18 cellular contexts compared by ENCODE assay signal in the genomic region with DNA sequence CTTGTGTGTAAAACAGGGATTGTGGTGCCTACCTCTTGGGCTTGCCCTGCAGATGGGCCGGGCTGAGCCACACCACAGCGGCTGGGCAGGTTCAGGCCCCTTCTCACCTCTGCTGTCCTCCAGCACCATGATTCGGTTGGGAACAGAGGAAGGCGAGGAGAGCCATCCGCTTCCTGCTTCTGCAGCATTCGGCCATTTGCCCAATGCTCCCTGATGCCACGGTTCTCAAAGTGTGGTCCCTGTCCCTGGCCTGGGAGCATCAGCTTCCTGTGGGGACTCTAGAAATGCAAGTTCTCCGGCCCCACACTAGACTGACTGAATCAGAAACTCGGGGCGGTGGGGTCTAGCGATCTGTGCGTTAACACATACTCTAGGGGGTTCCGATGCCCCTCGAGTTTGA.
DNase-seq lines count a peak whose midpoint lies in the region; ATAC-seq lines count a peak whose summit lies in the region.
"Had no signal": no experiment of that assay in that cellular context is flagged by ENCODE, and none has a peak within 500 bp of the region (broad histone marks: within the 10 kb centered on the region; RNA-seq: fewer than 3 reads in every experiment).

No MANE protein-coding gene starts in this region.

- no peak overlapping the region for H3K4me2 ChIP-seq in mesendoderm (ENCODE audit: low read length)
- H3K4me2 ChIP-seq: A549; BLaER1 treated with 17β-estradiol and CSF1 and Interleukin-3, amounts not matched to agents 10 nM and 100 nM had no signal

- 92 to 94% methylated on average over 14 of the region's 14 CpGs for WGBS in ectodermal cell, 2 experiments
- no CpG with 5 or more reads among the region's 14 CpGs for WGBS in mesendoderm (ENCODE audit: extremely low coverage, insufficient coverage, low lambda C conversion rate)
- 95% methylated on average over 14 of the region's 14 CpGs for WGBS in right cardiac atrium

- peak overlapping the region; percentile 24 for H3K23ac ChIP-seq in mesendoderm (ENCODE audit: low read length)

- H2BK15ac ChIP-seq in mesendoderm (replicated peaks; ENCODE audit: low read depth) = no peak overlapping the region

- H3K4me1 ChIP-seq in ectodermal cell (ENCODE audit: control insufficient read depth, insufficient read depth, low read length) (no peaks in the 10 kb centered on the region), mesendoderm (ENCODE audit: control insufficient read depth, low read depth, low read length) (no peaks in the 10 kb centered on the region), right cardiac atrium (ENCODE audit: control insufficient read depth, insufficient read depth, low read length) (no peaks in the 10 kb centered on the region)
- H3K4me1 ChIP-seq: A549, Caco-2 had no signal

- no peaks in the 10 kb centered on the region for H3K27me3 ChIP-seq in H7 (ENCODE audit: control insufficient read depth, insufficient read depth, low read length)
- no peaks in the 10 kb centered on the region for H3K27me3 ChIP-seq in ectodermal cell (ENCODE audit: control insufficient read depth, insufficient read depth, low read length, poor library complexity, severe bottlenecking)
- no peaks in the 10 kb centered on the region for H3K27me3 ChIP-seq in mesendoderm (ENCODE audit: insufficient read depth, low read length, poor library complexity)
- H3K27me3 ChIP-seq in right cardiac atrium (ENCODE audit: control insufficient read depth, insufficient read depth) = no peaks in the 10 kb centered on the region

- H3K79me1 ChIP-seq in mesendoderm (ENCODE audit: low read length) = no peaks in the 10 kb centered on the region

- no peak overlapping the region for H3K4ac ChIP-seq in mesendoderm (ENCODE audit: low read depth, low read length)

- H3K9ac ChIP-seq in mesendoderm (ENCODE audit: low read length) = no peak overlapping the region
- H3K9ac ChIP-seq: BLaER1 treated with 17β-estradiol and CSF1 and Interleukin-3, amounts not matched to agents 10 nM and 100 nM had no signal

- intact Hi-C loops in posterior vena cava (cut with DNase I) = loop anchor here in 1 of 2 donors (1.0 kb wide), 1 partner anchor 39 kb away; no protein-coding TSS in a partner anchor
- intact Hi-C loops in right cardiac atrium (cut with DNase I) = no loop called here

- DNase-seq in H7 (peak; percentile 34), mesendoderm (no peak), posterior vena cava (ENCODE audit: low spot score) (peak; percentile 69), NCI-H2196 (lab: John Stamatoyannopoulos, UW; ENCODE audit: unreplicated experiment) (no peak), right cardiac atrium (no peak), middle frontal gyrus (ENCODE audit: extremely low spot score, low spot score) (no peak), T-helper 9 cell (no peak)
- DNase-seq: AML-193; Calu3; CD4-positive, alpha-beta T cell; CD8-positive, alpha-beta T cell; GF-D8 had no signal

- no peak overlapping the region for H4K5ac ChIP-seq in mesendoderm (ENCODE audit: low read length)

- H3K4me3 ChIP-seq in H7 (ENCODE audit: insufficient read depth, low read depth, low read length) = no peak overlapping the region
- H3K4me3 ChIP-seq in ectodermal cell (ENCODE audit: insufficient read depth, low read depth, low read length) = no peak overlapping the region
- H3K4me3 ChIP-seq in mesendoderm (ENCODE audit: low read length) = no peak overlapping the region
- no peak overlapping the region for H3K4me3 ChIP-seq in right cardiac atrium (ENCODE audit: low read length)
- H3K4me3 ChIP-seq: A549; BLaER1 treated with 17β-estradiol and CSF1 and Interleukin-3, amounts not matched to agents 10 nM and 100 nM had no signal

- no peak overlapping the region for H2BK5ac ChIP-seq in mesendoderm (ENCODE audit: low read length)

- no peaks in the 10 kb centered on the region for H3K79me2 ChIP-seq in mesendoderm (ENCODE audit: control insufficient read depth, insufficient read depth, low read length)

- no peak overlapping the region for H2AK5ac ChIP-seq in mesendoderm (ENCODE audit: low read length)

- H3K9me3 ChIP-seq in ectodermal cell (ENCODE audit: control insufficient read depth, low read length) = no peaks in the 10 kb centered on the region
- H3K9me3 ChIP-seq in right cardiac atrium (ENCODE audit: control insufficient read depth, low read length) = no peaks in the 10 kb centered on the region
- H3K9me3 ChIP-seq: A549, Caco-2 had no signal

- H3K36me3 ChIP-seq in H7 (replicated peaks; ENCODE audit: control insufficient read depth, insufficient read depth, low read length) = no peaks in the 10 kb centered on the region
- no peaks in the 10 kb centered on the region for H3K36me3 ChIP-seq in ectodermal cell (ENCODE audit: control insufficient read depth, insufficient read depth, low read length)
- no peaks in the 10 kb centered on the region for H3K36me3 ChIP-seq in mesendoderm (ENCODE audit: control insufficient read depth, insufficient read depth, low read length)

- H3K18ac ChIP-seq in mesendoderm (ENCODE audit: low read length) = no peak overlapping the region

- peak overlapping the region; percentile 36 for H3K27ac ChIP-seq in ectodermal cell (ENCODE audit: insufficient read depth, low read depth, low read length, poor library complexity, severe bottlenecking)
- H3K27ac ChIP-seq in mesendoderm (ENCODE audit: low read depth, low read length) = no peak overlapping the region
- no peak overlapping the region for H3K27ac ChIP-seq in right cardiac atrium (ENCODE audit: low read length)
- H3K27ac ChIP-seq: 22Rv1; A549; BLaER1 treated with 17β-estradiol and CSF1 and Interleukin-3, amounts not matched to agents 10 nM and 100 nM; C4-2B had no signal

- no peak overlapping the region for H4K8ac ChIP-seq in mesendoderm (ENCODE audit: low read depth, low read length)

- H2BK120ac ChIP-seq in mesendoderm (ENCODE audit: low read depth, low read length) = no peak overlapping the region

- ATAC-seq in right cardiac atrium = no peak
- ATAC-seq: CD8-positive, alpha-beta T cell had no signal

- no peak overlapping the region for H3K56ac ChIP-seq in mesendoderm (ENCODE audit: low read length)

Comparison
In these comparisons a context has a peak if more than half of its experiments do, and no peak if none do; other contexts are left out.
1. DNase-seq: peak in H7 (single experiment) and posterior vena cava (single experiment); none in mesendoderm (single experiment), NCI-H2196 (single experiment), right cardiac atrium (0 of 3), middle frontal gyrus (single experiment) and T-helper 9 cell (single experiment).